10 cellular contexts compared by ENCODE assay signal in the genomic region with DNA sequence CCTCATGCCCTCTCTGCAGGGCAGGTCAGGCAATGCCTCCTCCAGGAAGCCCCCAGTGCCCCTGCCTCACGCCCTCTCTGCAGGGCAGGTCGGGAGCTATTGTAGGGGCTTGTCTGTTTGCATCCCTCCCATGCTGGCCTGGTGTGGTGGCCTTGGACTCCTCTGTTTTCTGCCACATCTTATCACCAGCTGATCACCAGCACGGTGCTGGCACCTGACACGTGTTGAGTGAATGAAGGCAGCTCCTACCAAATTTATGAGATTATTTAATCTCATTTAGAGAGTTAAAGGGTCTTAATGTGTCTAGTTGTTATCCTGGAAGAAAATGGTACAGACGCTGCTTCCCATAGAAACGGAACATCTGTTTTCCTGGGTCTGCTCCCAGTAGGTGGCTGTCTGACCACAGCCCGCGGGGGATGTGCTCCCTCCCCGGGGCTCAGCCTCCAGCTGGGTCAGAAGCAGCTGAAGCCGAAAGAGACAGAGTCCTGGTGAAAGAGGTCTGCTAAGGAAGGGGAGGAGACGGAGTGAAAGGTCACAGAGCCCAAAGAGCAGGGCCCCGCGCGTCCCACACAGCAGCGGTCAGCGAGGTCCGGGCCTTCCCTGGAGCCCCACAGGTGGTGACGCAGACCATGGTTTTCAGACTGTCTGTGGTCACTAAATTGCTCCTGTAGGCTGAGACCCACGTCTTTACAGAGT. TPM values are rescaled to one million over a fixed set of nuclear protein-coding genes. Genes with fewer than 3 reads are reported as not detected.
DNase-seq lines count a peak whose midpoint lies in the region; ATAC-seq and TF ChIP-seq lines count a peak whose summit lies in the region.
"Had no signal": no experiment of that assay in that cellular context is flagged by ENCODE, and none has a peak within 500 bp of the region (broad histone marks: within the 10 kb centered on the region; RNA-seq: fewer than 3 reads in every experiment).

No MANE protein-coding gene starts in this region.

- H3K4me3 Mint-ChIP-seq in activated T-helper 17 cell treated with anti-CD3 and anti-CD28 coated beads, Interleukin-2, amount 50 U/mL, for 72 hours: no peak overlapping the region
- no peak overlapping the region for H3K4me3 Mint-ChIP-seq in H9

- intact Hi-C loops in left colon (cut with DNase I, micrococcal nuclease): no loop called here

- H3K18ac ChIP-seq in H9 (ENCODE audit: insufficient read length, low read depth, low read length): no peak overlapping the region

- no peak for TF ChIP-seq CTCF in H9 (conservative IDR thresholded peaks at IDR 0.05)

- H2BK20ac ChIP-seq in H9 (ENCODE audit: low read depth, low read length, poor library complexity, severe bottlenecking): no peak overlapping the region

- H3K27ac ChIP-seq in stomach smooth muscle (ENCODE audit: low read length): peak overlapping the region; percentile 18
- H3K27ac ChIP-seq in H9 (ENCODE audit: insufficient read length, low read depth, low read length): no peak overlapping the region
- H3K27ac ChIP-seq: 22Rv1 had no signal

- no CpG with 5 or more reads among the region's 19 CpGs for WGBS in H9 (ENCODE audit: extremely low coverage, insufficient read length, low lambda C conversion rate)

- no peaks in the 10 kb centered on the region for H3K23me2 ChIP-seq in H9 (ENCODE audit: insufficient read length, low read depth, low read length, poor library complexity, severe bottlenecking)

- H4K91ac ChIP-seq in H9 (ENCODE audit: insufficient read length, low read depth, low read length): no peak overlapping the region

- H3K9ac ChIP-seq in stomach smooth muscle (ENCODE audit: low read length in 2 of 2) (peak overlapping the region in 1 of 2 donors; percentile 51), H9 (ENCODE audit: extremely low read depth, insufficient read length, low read length) (no peak overlapping the region)

- H3K9me3 ChIP-seq in stomach smooth muscle (ENCODE audit: control insufficient read depth in 2 of 2, low read length in 2 of 2) (no peaks in the 10 kb centered on the region), H9 (ENCODE audit: control insufficient read depth, low read depth, low read length) (no peaks in the 10 kb centered on the region)

- H2AFZ ChIP-seq in H9 (ENCODE audit: low read length): no peak overlapping the region

- H3K79me1 ChIP-seq in H9 (ENCODE audit: insufficient read depth, low read depth, low read length, poor library complexity, severe bottlenecking): no peaks in the 10 kb centered on the region

- H2BK12ac ChIP-seq in H9 (ENCODE audit: insufficient read length, low read depth, low read length): no peak overlapping the region

- peak overlapping the region in 1 of 2 donors; percentile 49 for H3K4me3 ChIP-seq in stomach smooth muscle (ENCODE audit: low read length in 2 of 2)

- no peak overlapping the region for H3K14ac ChIP-seq in H9 (ENCODE audit: insufficient read depth, low read length)

- H3K27ac Mint-ChIP-seq in activated T-helper 17 cell treated with anti-CD3 and anti-CD28 coated beads, Interleukin-2, amount 50 U/mL, for 72 hours: peak overlapping the region; percentile 25
- H3K27ac Mint-ChIP-seq in H9: peak overlapping the region in 1 of 3 experiments; percentile 79; a peak in 1 of 7 replicates

- H3K4me1 Mint-ChIP-seq in activated T-helper 17 cell treated with anti-CD3 and anti-CD28 coated beads, Interleukin-2, amount 50 U/mL, for 72 hours: peaks cover 1% of the 10 kb centered on the region
- H3K4me1 Mint-ChIP-seq in H9: peaks cover 3 to 28% of the 10 kb centered on the region in 2 experiments; a peak in 3 of 4 replicates

- no peak overlapping the region for H2BK5ac ChIP-seq in H9 (ENCODE audit: insufficient read length, low read length)

- H4K5ac ChIP-seq in H9 (ENCODE audit: insufficient read length, low read depth, low read length): no peak overlapping the region

- no peak overlapping the region for H3T11ph ChIP-seq in H9 (ENCODE audit: low read length)

- peaks cover 30% of the 10 kb centered on the region for H3K4me1 ChIP-seq in stomach smooth muscle (ENCODE audit: control insufficient read depth, insufficient read depth, low read length)
- no peaks in the 10 kb centered on the region; the same call in 1 of the 2 replicates for H3K4me1 ChIP-seq in H9 (ENCODE audit: insufficient read depth, low read length)

- no peak overlapping the region for H3K4ac ChIP-seq in H9 (ENCODE audit: low read depth, low read length)

- no peak overlapping the region for H4K8ac ChIP-seq in H9 (replicated peaks; ENCODE audit: insufficient read length, low read depth, low read length)

- no peak overlapping the region for H3K4me2 ChIP-seq in H9 (ENCODE audit: insufficient read depth, insufficient read length, low read length)

- no peak for ATAC-seq in activated T-helper 17 cell treated with anti-CD3 and anti-CD28 coated beads, Interleukin-2, amount 50 U/mL, for 72 hours (replicated peaks)
- peak; percentile 46 for ATAC-seq in left colon

- H2BK120ac ChIP-seq in H9 (ENCODE audit: low read depth, low read length, poor library complexity, severe bottlenecking): no peak overlapping the region

- peaks cover 57% of the 10 kb centered on the region for H3K36me3 Mint-ChIP-seq in activated T-helper 17 cell treated with anti-CD3 and anti-CD28 coated beads, Interleukin-2, amount 50 U/mL, for 72 hours (ENCODE audit: low read depth)
- H3K36me3 Mint-ChIP-seq in H9 (ENCODE audit: insufficient read depth in 1 of 3, low read depth in 3 of 3): peaks cover 0 to 10% (median 2%) of the 10 kb centered on the region in 3 experiments; a peak in 3 of 7 replicates

- no peak overlapping the region for H2AK5ac ChIP-seq in H9 (ENCODE audit: insufficient read length, low read length)

- H3K27me3 ChIP-seq in stomach smooth muscle (ENCODE audit: control insufficient read depth in 1 of 2, insufficient read depth in 2 of 2, low read length in 2 of 2) (no peaks in the 10 kb centered on the region), H9 (ENCODE audit: insufficient read depth, low read length) (no peaks in the 10 kb centered on the region)

- H3K23ac ChIP-seq in H9 (ENCODE audit: insufficient read length, low read depth, low read length): no peak overlapping the region

- no peaks in the 10 kb centered on the region for H4K20me1 ChIP-seq in H9 (ENCODE audit: control insufficient read depth, insufficient read depth, insufficient read length)

- H3K9me3 Mint-ChIP-seq in activated T-helper 17 cell treated with anti-CD3 and anti-CD28 coated beads, Interleukin-2, amount 50 U/mL, for 72 hours: no peaks in the 10 kb centered on the region
- H3K9me3 Mint-ChIP-seq in H9: no peaks in the 10 kb centered on the region

- H3K27me3 Mint-ChIP-seq in activated T-helper 17 cell treated with anti-CD3 and anti-CD28 coated beads, Interleukin-2, amount 50 U/mL, for 72 hours: no peaks in the 10 kb centered on the region
- H3K27me3 Mint-ChIP-seq in H9 (ENCODE audit: low read depth): no peaks in the 10 kb centered on the region

- no peaks in the 10 kb centered on the region for H3K79me2 ChIP-seq in H9 (ENCODE audit: insufficient read depth, low read length)

- H3K56ac ChIP-seq in H9 (ENCODE audit: insufficient read length, low read depth, low read length): no peak overlapping the region

- H3K36me3 ChIP-seq in stomach smooth muscle (ENCODE audit: control insufficient read depth in 2 of 2, insufficient read depth in 2 of 2, low read length in 2 of 2): peaks cover 17 to 20% of the 10 kb centered on the region in 2 donors

- DNase-seq in DMS 273 (lab: John Stamatoyannopoulos, UW; ENCODE audit: unreplicated experiment): peak; percentile 47
- no peak for DNase-seq in DMS 273 treated with DMSO at 0.1 percent for 48 hours (lab: John Stamatoyannopoulos, UW)
- no peak for DNase-seq in left colon
- no peak for DNase-seq in SW480 (ENCODE audit: low spot score)
- DNase-seq in H9: no peak
- DNase-seq in globus pallidus (ENCODE audit: low spot score): no peak
- DNase-seq: NCI-H2227 treated with DMSO at 0.1 percent for 48 hours had no signal

- no peak overlapping the region for H2BK15ac ChIP-seq in H9 (ENCODE audit: low read depth, low read length)

RNA-seq across cellular contexts. Expression of a gene that starts 51.7 kb away (rescaled TPM):
- total RNA-seq in activated T-helper 17 cell treated with anti-CD3 and anti-CD28 coated beads, Interleukin-2, amount 50 U/mL, for 72 hours: 1 to 10 TPM; 1.3 to 3.9 TPM
- total RNA-seq in left colon (1 to 10 TPM in 1 of 2 donors, under 1 TPM in 1; 0.75 to 3.4 TPM), H9 (2021) (0.15 and 0.55 TPM in 2 replicates)
